ENCODE assay signal across 11 cellular contexts in genomic region chr22:47452184-47452583, GRCh38.
DNase-seq lines count a peak whose midpoint lies in the region; ATAC-seq and TF ChIP-seq lines count a peak whose summit lies in the region.
"Had no signal": no experiment of that assay in that cellular context is flagged by ENCODE, and none has a peak within 500 bp of the region (broad histone marks: within the 10 kb centered on the region; RNA-seq: fewer than 3 reads in every experiment).

No MANE protein-coding gene starts in this region.

- H3K4me1 Mint-ChIP-seq in T-helper 17 cell: no peaks in the 10 kb centered on the region

- H3K4me3 ChIP-seq in lower lobe of right lung: no peak overlapping the region

- no peaks in the 10 kb centered on the region for H3K27me3 Mint-ChIP-seq in T-helper 17 cell

- no peaks in the 10 kb centered on the region for H3K27me3 ChIP-seq in lower lobe of right lung (ENCODE audit: low read depth)

- TF ChIP-seq CTCF in lower lobe of right lung (IDR thresholded peaks at IDR 0.05): peak; percentile 46

- DNase-seq in ELR (ENCODE audit: low read depth) (peak; percentile 1), HT-29 (ENCODE audit: low spot score) (peak; percentile 70), SHP77 (lab: John Stamatoyannopoulos, UW) (peak; percentile 64 to 81), lower lobe of right lung (no peak), NCI-H1436 treated with DMSO at 0.1 percent for 48 hours (lab: John Stamatoyannopoulos, UW) (no peak), T-helper 17 cell (no peak)
- DNase-seq in stimulated activated naive CD4-positive, alpha-beta T cell (lab: John Stamatoyannopoulos, UW): no peak
- DNase-seq: activated gamma-delta T cell treated with Interleukin-2 at 50 U/mL for 16 hours; Kasumi-1; stimulated activated naive CD8-positive, alpha-beta T cell treated with anti-CD3 and anti-CD28 coated beads, Interleukin-15, Interleukin-2, amounts not matched to agents 100 U/mL and 50 U/mL, for 24 hours had no signal

- intact Hi-C loops in lower lobe of right lung (cut with DNase I): no loop called here

- no peak overlapping the region for H3K27ac Mint-ChIP-seq in T-helper 17 cell
- H3K27ac Mint-ChIP-seq: T-helper 1 cell treated with Interleukin-12 subunit alpha and Interleukin-12 subunit beta and Interleukin-4 antibody, amounts not matched to agents 30 μg/mL and 1 μg/mL, for 36 hours had no signal

- H3K4me1 ChIP-seq in lower lobe of right lung: no peaks in the 10 kb centered on the region

- ATAC-seq in lower lobe of right lung (no peak), T-helper 17 cell (no peak)
- ATAC-seq: stimulated activated naive CD8-positive, alpha-beta T cell treated with anti-CD3 and anti-CD28 coated beads, Interleukin-15, Interleukin-2, amounts not matched to agents 100 U/mL and 50 U/mL, for 24 hours had no signal

- no peaks in the 10 kb centered on the region for H3K36me3 Mint-ChIP-seq in T-helper 17 cell (ENCODE audit: low read depth)

- no peaks in the 10 kb centered on the region for H3K36me3 ChIP-seq in lower lobe of right lung

- no peak overlapping the region for H3K27ac ChIP-seq in lower lobe of right lung

- H3K9me3 ChIP-seq in lower lobe of right lung (peaks cover 13% of the 10 kb centered on the region), T-helper 17 cell (ENCODE audit: control insufficient read depth, low read length, poor library complexity, severe bottlenecking) (no peaks in the 10 kb centered on the region)

- no peak overlapping the region for H3K4me3 Mint-ChIP-seq in T-helper 17 cell
- H3K4me3 Mint-ChIP-seq: T-helper 1 cell treated with Interleukin-12 subunit alpha and Interleukin-12 subunit beta and Interleukin-4 antibody, amounts not matched to agents 30 μg/mL and 1 μg/mL, for 36 hours had no signal

Comparison
In these comparisons a context has a peak if more than half of its experiments do, and no peak if none do; other contexts are left out.
1. DNase-seq: peak in ELR (single experiment), HT-29 (single experiment) and SHP77 (2 of 2); none in lower lobe of right lung (single experiment), NCI-H1436 treated with DMSO at 0.1 percent for 48 hours (single experiment), stimulated activated naive CD4-positive, alpha-beta T cell (0 of 6) and T-helper 17 cell (0 of 3).